In the genomic region with DNA sequence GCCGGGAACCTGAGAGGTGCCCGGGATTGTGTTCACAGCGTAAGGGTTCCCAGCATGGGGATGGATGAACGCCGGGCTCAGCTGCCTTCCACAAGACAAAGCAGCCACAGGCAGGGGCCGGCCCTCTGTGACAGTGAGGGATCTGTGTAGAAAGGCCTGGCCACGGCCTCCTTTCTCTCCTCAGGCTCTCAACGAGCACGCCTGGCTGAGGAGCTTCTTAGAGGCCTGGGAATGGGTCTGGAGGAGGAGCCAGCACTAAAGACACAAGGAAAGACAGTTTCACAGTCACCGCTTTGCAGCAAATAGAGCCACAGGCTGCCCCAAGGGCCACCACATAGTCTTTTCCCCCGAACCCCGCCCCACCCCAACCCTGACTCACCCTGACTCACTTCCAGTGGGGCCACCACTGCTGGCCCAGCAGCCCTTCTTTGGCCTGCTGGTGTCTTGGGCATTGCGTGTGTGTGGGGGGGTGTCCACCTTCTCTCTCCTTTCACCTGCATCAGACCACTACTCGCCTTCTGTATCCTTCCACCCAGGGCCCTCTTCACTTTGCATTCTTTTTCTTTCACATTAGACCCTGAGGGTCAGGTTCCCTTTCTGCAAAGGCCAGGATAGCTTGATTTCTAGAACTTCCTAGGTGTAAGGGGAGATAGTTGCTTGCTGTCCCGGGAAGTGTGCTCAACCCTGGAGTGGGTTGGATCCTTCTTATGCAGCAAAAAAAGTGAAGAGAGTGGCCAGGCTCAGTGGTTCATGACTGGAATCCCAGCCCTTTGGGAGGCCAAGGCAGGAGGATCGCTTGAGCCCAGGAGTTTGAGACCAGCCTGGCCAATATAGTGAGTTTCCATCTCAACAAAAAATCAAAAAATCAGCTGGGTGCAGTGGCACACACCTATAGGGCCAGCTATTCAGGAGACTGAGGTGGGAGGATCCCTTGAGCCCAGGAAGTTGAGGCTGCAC, we compare ENCODE assay signal across 1 cellular context.
TF ChIP-seq lines count a peak whose summit lies in the region.

No MANE protein-coding gene starts in this region.

TF ChIP-seq in A549, 52 proteins besides CTCF, POLR2A, EP300 and RAD21 (continued from another document):
- TF ChIP-seq, protein P1, sequence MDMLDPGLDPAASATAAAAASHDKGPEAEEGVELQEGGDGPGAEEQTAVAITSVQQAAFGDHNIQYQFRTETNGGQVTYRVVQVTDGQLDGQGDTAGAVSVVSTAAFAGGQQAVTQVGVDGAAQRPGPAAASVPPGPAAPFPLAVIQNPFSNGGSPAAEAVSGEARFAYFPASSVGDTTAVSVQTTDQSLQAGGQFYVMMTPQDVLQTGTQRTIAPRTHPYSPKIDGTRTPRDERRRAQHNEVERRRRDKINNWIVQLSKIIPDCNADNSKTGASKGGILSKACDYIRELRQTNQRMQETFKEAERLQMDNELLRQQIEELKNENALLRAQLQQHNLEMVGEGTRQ (IDR thresholded peaks at IDR 0.05), result no peak
- TF ChIP-seq JUNB (IDR thresholded peaks at IDR 0.05), result peak; percentile 91
- TF ChIP-seq ZC3H11A (IDR thresholded peaks at IDR 0.05), result no peak
- TF ChIP-seq GATA3 (IDR thresholded peaks at IDR 0.05; ENCODE audit: borderline replicate concordance), result no peak
- TF ChIP-seq NR3C1 (IDR thresholded peaks at IDR 0.05), result no peak
- no peak for TF ChIP-seq FOXS1 (CRISPR knock-in tag; IDR thresholded peaks at IDR 0.05)
- TF ChIP-seq RFX5 (IDR thresholded peaks at IDR 0.05), result no peak
- peak; percentile 34 for TF ChIP-seq SMC3 (IDR thresholded peaks at IDR 0.05)
- TF ChIP-seq HOXA7 (CRISPR knock-in tag; IDR thresholded peaks at IDR 0.05), result no peak
- no peak for TF ChIP-seq KDM5A (IDR thresholded peaks at IDR 0.05)
- TF ChIP-seq, protein P2, sequence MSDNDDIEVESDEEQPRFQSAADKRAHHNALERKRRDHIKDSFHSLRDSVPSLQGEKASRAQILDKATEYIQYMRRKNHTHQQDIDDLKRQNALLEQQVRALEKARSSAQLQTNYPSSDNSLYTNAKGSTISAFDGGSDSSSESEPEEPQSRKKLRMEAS (IDR thresholded peaks at IDR 0.05), result peak; percentile 85
- TF ChIP-seq CBX8 (IDR thresholded peaks at IDR 0.05), result no peak
- peak; percentile 98 for TF ChIP-seq FOSL2 (IDR thresholded peaks at IDR 0.05)
- TF ChIP-seq FOSL2 (CRISPR knock-in tag; IDR thresholded peaks at IDR 0.05), result peak; percentile 90
- TF ChIP-seq PHF8 (IDR thresholded peaks at IDR 0.05; ENCODE audit: borderline replicate concordance, low read depth), result no peak
- no peak for TF ChIP-seq EHF (CRISPR knock-in tag; IDR thresholded peaks at IDR 0.05)
- no peak for TF ChIP-seq TP53 (CRISPR knock-in tag; IDR thresholded peaks at IDR 0.05)
- peak; percentile 59 to 86; a peak in 3 of 5 replicates for TF ChIP-seq JUN (IDR thresholded peaks at IDR 0.05)
- TF ChIP-seq RNF2 (IDR thresholded peaks at IDR 0.05; ENCODE audit: borderline replicate concordance, low read depth), result no peak
- TF ChIP-seq, protein P3, sequence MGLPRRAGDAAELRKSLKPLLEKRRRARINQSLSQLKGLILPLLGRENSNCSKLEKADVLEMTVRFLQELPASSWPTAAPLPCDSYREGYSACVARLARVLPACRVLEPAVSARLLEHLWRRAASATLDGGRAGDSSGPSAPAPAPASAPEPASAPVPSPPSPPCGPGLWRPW (IDR thresholded peaks at IDR 0.05), result no peak
- TF ChIP-seq, protein P4, sequence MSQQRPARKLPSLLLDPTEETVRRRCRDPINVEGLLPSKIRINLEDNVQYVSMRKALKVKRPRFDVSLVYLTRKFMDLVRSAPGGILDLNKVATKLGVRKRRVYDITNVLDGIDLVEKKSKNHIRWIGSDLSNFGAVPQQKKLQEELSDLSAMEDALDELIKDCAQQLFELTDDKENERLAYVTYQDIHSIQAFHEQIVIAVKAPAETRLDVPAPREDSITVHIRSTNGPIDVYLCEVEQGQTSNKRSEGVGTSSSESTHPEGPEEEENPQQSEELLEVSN (IDR thresholded peaks at IDR 0.05; ENCODE audit: borderline replicate concordance, low read depth), result no peak; the same call in 1 of the 2 replicates
